Comparison of ENCODE assay signal across 20 cellular contexts in genomic region chr6:170209354-170210025, GRCh38.
DNase-seq lines count a peak whose midpoint lies in the region; TF ChIP-seq lines count a peak whose summit lies in the region.
"Had no signal": no experiment of that assay in that cellular context is flagged by ENCODE, and none has a peak within 500 bp of the region (broad histone marks: within the 10 kb centered on the region; RNA-seq: fewer than 3 reads in every experiment).

No MANE protein-coding gene starts in this region.

- CTCF ChIA-PET in activated CD4-positive, alpha-beta memory T cell treated with anti-CD3 and anti-CD28 coated beads for 36 hours (lab: Charles Lee) = no interaction called here

- TF ChIP-seq CTCF in glutamatergic neuron (IDR thresholded peaks at IDR 0.05; ENCODE audit: partially characterized antibody, unreplicated experiment) (no peak), spleen (IDR thresholded peaks at IDR 0.05 in 8 of 11, conservative IDR thresholded peaks at IDR 0.05 in 3 of 11) (no peak)

- H3K4me1 ChIP-seq in spleen = no peaks in the 10 kb centered on the region
- H3K4me1 ChIP-seq: HAP-1, left ventricle myocardium inferior had no signal

- peaks cover 0 to 45% (median 12%) of the 10 kb centered on the region in 7 donors for H3K27me3 ChIP-seq in spleen (replicated peaks in 1 of 7)

- H3K9me3 ChIP-seq in spleen = peaks cover 0 to 3% (median under 1%) of the 10 kb centered on the region in 8 donors
- H3K9me3 ChIP-seq: HAP-1, left ventricle myocardium inferior had no signal

- peak; percentile 24 for DNase-seq in activated effector memory CD4-positive, alpha-beta T cell treated with anti-CD3 and anti-CD28 coated beads, Interleukin-2, amount 50 U/mL, for 16 hours
- DNase-seq in activated effector memory CD4-positive, alpha-beta T cell treated with Interleukin-2 at 50 U/mL for 16 hours = no peak
- DNase-seq in activated CD4-positive, alpha-beta memory T cell treated with anti-CD3 and anti-CD28 coated beads for 36 hours = peak; percentile 1
- DNase-seq in glutamatergic neuron (peak; percentile 9), spleen (peak; percentile 64), SK-N-DZ (ENCODE audit: low spot score) (no peak), NCI-H1436 (lab: John Stamatoyannopoulos, UW) (no peak)
- DNase-seq in stimulated activated CD4-positive, alpha-beta T cell treated with anti-CD3 and anti-CD28 coated beads, Interleukin-12 subunit alpha, Interleukin-12 subunit beta, amount 100 ng/mL, for 4 hours = no peak
- DNase-seq: ACHN; anterior cingulate cortex; C1 segment of cervical spinal cord; effector memory CD4-positive, alpha-beta T cell; left ventricle myocardium inferior; NCI-H1417; NCI-H2171 treated with DMSO at 0.1 percent for 48 hours; NCI-H526 treated with DMSO at 0.1 percent for 48 hours; occipital lobe; SHP77 had no signal

- H3K27ac Mint-ChIP-seq in activated CD4-positive, alpha-beta memory T cell treated with anti-CD3 and anti-CD28 coated beads for 36 hours = no peak overlapping the region
- no peak overlapping the region for H3K27ac Mint-ChIP-seq in glutamatergic neuron (ENCODE audit: unreplicated experiment)
- H3K27ac Mint-ChIP-seq: T-helper 1 cell treated with Interleukin-12 subunit alpha and Interleukin-12 subunit beta and Interleukin-4 antibody, amounts not matched to agents 30 μg/mL and 1 μg/mL, for 36 hours had no signal

- no peak overlapping the region for H3K27ac ChIP-seq in spleen
- H3K27ac ChIP-seq: left ventricle myocardium inferior had no signal

- H3K27me3 Mint-ChIP-seq in activated CD4-positive, alpha-beta memory T cell treated with anti-CD3 and anti-CD28 coated beads for 36 hours = no peaks in the 10 kb centered on the region
- H3K27me3 Mint-ChIP-seq in glutamatergic neuron (ENCODE audit: unreplicated experiment) = peaks cover 10% of the 10 kb centered on the region

- no peaks in the 10 kb centered on the region for H3K36me3 Mint-ChIP-seq in activated CD4-positive, alpha-beta memory T cell treated with anti-CD3 and anti-CD28 coated beads for 36 hours
- peaks cover 28% of the 10 kb centered on the region for H3K36me3 Mint-ChIP-seq in glutamatergic neuron (ENCODE audit: unreplicated experiment)

- intact Hi-C loops in activated CD4-positive, alpha-beta memory T cell treated with anti-CD3 and anti-CD28 coated beads for 36 hours (cut with micrococcal nuclease) = no loop called here
- intact Hi-C loops in spleen (cut with DNase I; ENCODE audit: low total_unique reads) = no loop called here

- H3K4me3 ChIP-seq in spleen = no peak overlapping the region
- H3K4me3 ChIP-seq: HAP-1, left ventricle myocardium inferior had no signal

- TF ChIP-seq POLR2A in spleen (IDR thresholded peaks at IDR 0.05) = no peak

- peaks cover 5% of the 10 kb centered on the region for H3K9me3 Mint-ChIP-seq in activated CD4-positive, alpha-beta memory T cell treated with anti-CD3 and anti-CD28 coated beads for 36 hours
- peaks cover 24% of the 10 kb centered on the region for H3K9me3 Mint-ChIP-seq in glutamatergic neuron (ENCODE audit: unreplicated experiment)

- no peaks in the 10 kb centered on the region for H3K4me1 Mint-ChIP-seq in activated CD4-positive, alpha-beta memory T cell treated with anti-CD3 and anti-CD28 coated beads for 36 hours (ENCODE audit: low read depth)
- H3K4me1 Mint-ChIP-seq in glutamatergic neuron (ENCODE audit: low read depth, unreplicated experiment) = peaks cover 3% of the 10 kb centered on the region

- no peak overlapping the region for H3K4me3 Mint-ChIP-seq in activated CD4-positive, alpha-beta memory T cell treated with anti-CD3 and anti-CD28 coated beads for 36 hours
- no peak overlapping the region for H3K4me3 Mint-ChIP-seq in glutamatergic neuron (ENCODE audit: unreplicated experiment)
- H3K4me3 Mint-ChIP-seq: T-helper 1 cell treated with Interleukin-12 subunit alpha and Interleukin-12 subunit beta and Interleukin-4 antibody, amounts not matched to agents 30 μg/mL and 1 μg/mL, for 36 hours had no signal

- 73 to 89% (median 83%) methylated on average over 6 to 22 of the region's 22 CpGs for WGBS in spleen, 5 donors

- POLR2A ChIA-PET in activated CD4-positive, alpha-beta memory T cell treated with anti-CD3 and anti-CD28 coated beads for 36 hours (lab: Charles Lee) = no interaction called here

- H3K36me3 ChIP-seq in spleen = no peaks in the 10 kb centered on the region
- H3K36me3 ChIP-seq: HAP-1, left ventricle myocardium inferior had no signal

Comparison
In these comparisons a context has a peak if more than half of its experiments do, and no peak if none do; other contexts are left out.
1. DNase-seq: peak in activated effector memory CD4-positive, alpha-beta T cell treated with anti-CD3 and anti-CD28 coated beads, Interleukin-2, amount 50 U/mL, for 16 hours (single experiment), activated CD4-positive, alpha-beta memory T cell treated with anti-CD3 and anti-CD28 coated beads for 36 hours (single experiment), glutamatergic neuron (single experiment) and spleen (single experiment); none in activated effector memory CD4-positive, alpha-beta T cell treated with Interleukin-2 at 50 U/mL for 16 hours (single experiment), SK-N-DZ (single experiment), stimulated activated CD4-positive, alpha-beta T cell treated with anti-CD3 and anti-CD28 coated beads, Interleukin-12 subunit alpha, Interleukin-12 subunit beta, amount 100 ng/mL, for 4 hours (single experiment) and NCI-H1436 (single experiment).